Comparison of ENCODE assay signal across 8 cellular contexts in genomic region chr12:26318661-26319068, GRCh38.
A peak's percentile ranks its signal among the peaks of the same experiment; 100 is the strongest.
DNase-seq lines count a peak whose midpoint lies in the region; ATAC-seq and TF ChIP-seq lines count a peak whose summit lies in the region.

No MANE protein-coding gene starts in this region.

- H3K27ac Mint-ChIP-seq in activated CD4-positive, alpha-beta memory T cell treated with anti-CD3 and anti-CD28 coated beads for 36 hours: no peak overlapping the region
- H3K27ac Mint-ChIP-seq in activated CD4-positive, alpha-beta memory T cell treated with anti-CD3 and anti-CD28 coated beads, Interleukin-2, amount 10 ng/mL, durations not matched to agents 7 days and 5 days: no peak overlapping the region
- no peak overlapping the region for H3K27ac Mint-ChIP-seq in mesothelial cell of epicardium

- H3K4me1 ChIP-seq in heart right ventricle (peaks cover 0 to 21% (median 15%) of the 10 kb centered on the region in 9 donors), tibial nerve (peaks cover 0 to 19% (median 0%) of the 10 kb centered on the region in 4 donors)

- intact Hi-C loops in activated CD4-positive, alpha-beta memory T cell treated with anti-CD3 and anti-CD28 coated beads for 36 hours (cut with micrococcal nuclease): loop anchor here (1.0 kb wide), 2 partner anchors 19 to 43 kb away; no protein-coding TSS in a partner anchor
- intact Hi-C loops in heart right ventricle (cut with DNase I): no loop called here

- no peaks in the 10 kb centered on the region for H3K36me3 ChIP-seq in heart right ventricle
- H3K36me3 ChIP-seq in tibial nerve: no peaks in the 10 kb centered on the region

- peaks cover 2% of the 10 kb centered on the region for H3K36me3 Mint-ChIP-seq in activated CD4-positive, alpha-beta memory T cell treated with anti-CD3 and anti-CD28 coated beads for 36 hours
- H3K36me3 Mint-ChIP-seq in activated CD4-positive, alpha-beta memory T cell treated with anti-CD3 and anti-CD28 coated beads, Interleukin-2, amount 10 ng/mL, durations not matched to agents 7 days and 5 days (ENCODE audit: low read depth): peaks cover under 1% of the 10 kb centered on the region
- peaks cover 2% of the 10 kb centered on the region for H3K36me3 Mint-ChIP-seq in mesothelial cell of epicardium

- H3K27me3 Mint-ChIP-seq in activated CD4-positive, alpha-beta memory T cell treated with anti-CD3 and anti-CD28 coated beads for 36 hours: peaks cover 13% of the 10 kb centered on the region
- peaks cover 20% of the 10 kb centered on the region for H3K27me3 Mint-ChIP-seq in activated CD4-positive, alpha-beta memory T cell treated with anti-CD3 and anti-CD28 coated beads, Interleukin-2, amount 10 ng/mL, durations not matched to agents 7 days and 5 days
- H3K27me3 Mint-ChIP-seq in mesothelial cell of epicardium (ENCODE audit: low read depth): no peaks in the 10 kb centered on the region

- peak; percentile 48; the same call in 1 of the 2 replicates for TF ChIP-seq POLR2A in Raji (IDR thresholded peaks at IDR 0.05; ENCODE audit: insufficient read depth, low read depth, low read length)
- TF ChIP-seq POLR2A in tibial nerve (IDR thresholded peaks at IDR 0.05): no peak

- peaks cover 0 to 18% (median 0%) of the 10 kb centered on the region in 11 donors for H3K9me3 ChIP-seq in heart right ventricle
- peaks cover 0 to 17% (median 0%) of the 10 kb centered on the region in 4 donors for H3K9me3 ChIP-seq in tibial nerve

- CTCF ChIA-PET in activated CD4-positive, alpha-beta memory T cell treated with anti-CD3 and anti-CD28 coated beads for 36 hours (lab: Charles Lee): interaction anchor here (1.5 kb wide), 1 partner anchor 11 kb away, joined by 3 read pairs; no protein-coding TSS in a partner anchor
- CTCF ChIA-PET in activated CD4-positive, alpha-beta memory T cell treated with anti-CD3 and anti-CD28 coated beads, Interleukin-2, amount 10 ng/mL, durations not matched to agents 7 days and 5 days (lab: Charles Lee): interaction anchor here (1.0 kb wide), 1 partner anchor 19 kb away, joined by 3 read pairs; no protein-coding TSS in a partner anchor

- H3K4me3 ChIP-seq in heart right ventricle: no peak overlapping the region
- H3K4me3 ChIP-seq in tibial nerve: no peak overlapping the region

- no peak overlapping the region for H3K4me3 Mint-ChIP-seq in activated CD4-positive, alpha-beta memory T cell treated with anti-CD3 and anti-CD28 coated beads for 36 hours
- no peak overlapping the region for H3K4me3 Mint-ChIP-seq in activated CD4-positive, alpha-beta memory T cell treated with anti-CD3 and anti-CD28 coated beads, Interleukin-2, amount 10 ng/mL, durations not matched to agents 7 days and 5 days
- no peak overlapping the region for H3K4me3 Mint-ChIP-seq in mesothelial cell of epicardium

- H3K9me3 Mint-ChIP-seq in activated CD4-positive, alpha-beta memory T cell treated with anti-CD3 and anti-CD28 coated beads for 36 hours: peaks cover 10% of the 10 kb centered on the region
- H3K9me3 Mint-ChIP-seq in activated CD4-positive, alpha-beta memory T cell treated with anti-CD3 and anti-CD28 coated beads, Interleukin-2, amount 10 ng/mL, durations not matched to agents 7 days and 5 days: peaks cover 9% of the 10 kb centered on the region
- H3K9me3 Mint-ChIP-seq in mesothelial cell of epicardium: peaks cover 12% of the 10 kb centered on the region

- ATAC-seq in HG02938 (IDR thresholded peaks at IDR 0.05; ENCODE audit: unreplicated experiment) (peak; percentile 85), heart right ventricle (peak; percentile 75 to 94 (median 88))

- POLR2A ChIA-PET in activated CD4-positive, alpha-beta memory T cell treated with anti-CD3 and anti-CD28 coated beads for 36 hours (lab: Charles Lee): no interaction called here
- POLR2A ChIA-PET in activated CD4-positive, alpha-beta memory T cell treated with anti-CD3 and anti-CD28 coated beads, Interleukin-2, amount 10 ng/mL, durations not matched to agents 7 days and 5 days (lab: Charles Lee): no interaction called here

- peak; percentile 20 for DNase-seq in activated CD4-positive, alpha-beta memory T cell treated with anti-CD3 and anti-CD28 coated beads for 36 hours
- no peak for DNase-seq in activated CD4-positive, alpha-beta memory T cell treated with anti-CD3 and anti-CD28 coated beads, Interleukin-2, amount 10 ng/mL, durations not matched to agents 7 days and 5 days
- DNase-seq in heart right ventricle (peak; percentile 23 to 53), tibial nerve (ENCODE audit: low spot score in 2 of 2) (peak; percentile 59 to 60), NCI-H2081 (lab: John Stamatoyannopoulos, UW) (no peak), mesothelial cell of epicardium (ENCODE audit: low spot score in 2 of 2, unreplicated experiment in 2 of 2) (no peak)

- no peak for TF ChIP-seq CTCF in heart right ventricle (IDR thresholded peaks at IDR 0.05)
- TF ChIP-seq CTCF in tibial nerve (IDR thresholded peaks at IDR 0.05): no peak
- no peak for TF ChIP-seq CTCF in mesothelial cell of epicardium (IDR thresholded peaks at IDR 0.05; ENCODE audit: unreplicated experiment)

- peak overlapping the region in 6 of 10 donors; percentile 10 to 64 (median 34) for H3K27ac ChIP-seq in heart right ventricle
- H3K27ac ChIP-seq in tibial nerve: peak overlapping the region in 2 of 4 donors; percentile 27 to 49

- no peaks in the 10 kb centered on the region for H3K27me3 ChIP-seq in heart right ventricle
- H3K27me3 ChIP-seq in tibial nerve: no peaks in the 10 kb centered on the region

- WGBS in heart right ventricle, 2 donors: 50 to 54% methylated on average over 5 of the region's 5 CpGs
- WGBS in tibial nerve, 2 donors: 33 to 36% methylated on average over 5 of the region's 5 CpGs

- H3K4me1 Mint-ChIP-seq in activated CD4-positive, alpha-beta memory T cell treated with anti-CD3 and anti-CD28 coated beads for 36 hours (ENCODE audit: low read depth): peaks cover 8% of the 10 kb centered on the region
- H3K4me1 Mint-ChIP-seq in activated CD4-positive, alpha-beta memory T cell treated with anti-CD3 and anti-CD28 coated beads, Interleukin-2, amount 10 ng/mL, durations not matched to agents 7 days and 5 days: peaks cover 5% of the 10 kb centered on the region
- peaks cover 2% of the 10 kb centered on the region for H3K4me1 Mint-ChIP-seq in mesothelial cell of epicardium

- peak in 1 of 2 donors; percentile 48 for TF ChIP-seq EP300 in tibial nerve (IDR thresholded peaks at IDR 0.05)

Comparison
In these comparisons a context has a peak if more than half of its experiments do, and no peak if none do; other contexts are left out.
1. DNase-seq: peak in activated CD4-positive, alpha-beta memory T cell treated with anti-CD3 and anti-CD28 coated beads for 36 hours (single experiment), heart right ventricle (2 of 2) and tibial nerve (2 of 2); none in activated CD4-positive, alpha-beta memory T cell treated with anti-CD3 and anti-CD28 coated beads, Interleukin-2, amount 10 ng/mL, durations not matched to agents 7 days and 5 days (single experiment), NCI-H2081 (0 of 2) and mesothelial cell of epicardium (0 of 2).